Comparison of ENCODE assay signal across 8 cellular contexts in the genomic region with DNA sequence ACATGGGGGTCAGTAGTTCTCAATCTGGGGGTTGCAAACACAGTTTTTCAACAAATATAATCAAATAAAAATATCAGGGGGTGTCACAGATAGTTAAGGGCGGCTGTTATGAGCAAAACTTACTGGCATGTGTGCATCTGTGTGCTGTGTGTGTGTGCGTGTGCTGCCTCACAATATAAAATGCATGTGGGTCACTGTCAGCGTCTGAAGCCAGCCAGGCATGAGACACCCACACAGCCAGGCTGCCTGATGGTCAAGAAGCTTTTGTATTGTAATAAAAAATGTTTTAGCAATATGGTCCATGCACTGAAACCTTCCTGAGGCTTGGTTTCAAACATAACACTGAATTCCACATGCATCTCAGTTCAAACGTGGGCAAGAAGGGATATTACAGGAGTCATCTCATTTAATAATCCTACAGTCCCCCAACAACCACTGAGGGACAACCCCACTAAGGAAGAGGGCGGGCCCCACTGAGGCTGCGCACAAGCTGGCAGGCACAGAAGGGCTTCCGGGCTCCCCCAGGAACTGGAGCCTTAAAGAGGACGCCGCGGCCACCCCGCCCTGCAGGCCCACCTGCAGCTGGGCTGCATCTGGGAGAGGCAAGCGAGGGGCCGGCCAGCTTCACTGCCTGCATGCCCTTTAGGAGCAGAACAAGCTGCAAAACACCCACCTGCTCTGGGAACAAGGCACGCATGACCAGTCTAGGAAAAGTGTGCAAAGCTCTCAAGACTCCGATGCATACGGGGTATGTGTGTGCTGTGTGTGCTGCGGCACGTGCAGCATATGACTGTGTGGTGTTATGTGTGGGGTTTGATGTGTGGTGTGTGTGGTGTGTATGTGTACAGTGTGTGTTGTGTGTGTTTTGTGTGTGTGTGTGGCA. TPM values are rescaled to one million over a fixed set of nuclear protein-coding genes. Genes with fewer than 3 reads are reported as not detected.
A peak's percentile ranks its signal among the peaks of the same experiment; 100 is the strongest.
DNase-seq lines count a peak whose midpoint lies in the region; ATAC-seq, FAIRE-seq and TF ChIP-seq lines count a peak whose summit lies in the region.

No MANE protein-coding gene starts in this region.

- CTCF ChIA-PET in activated B cell treated with CpG ODN at 0.5 μM for 24 hours (lab: Charles Lee) (interaction anchor here (1.2 to 1.5 kb wide), 2 partner anchors 65 to 109 kb away, joined by 3 to 4 read pairs; no protein-coding TSS in a partner anchor), mammary epithelial cell (lab: Charles Lee; ENCODE audit: low non-redundant PET) (no interaction called here), Caco-2 (lab: Charles Lee) (no interaction called here)

- no peaks in the 10 kb centered on the region for H3K4me1 ChIP-seq in endodermal cell (ENCODE audit: control insufficient read depth, insufficient read depth, low read length)
- H3K4me1 ChIP-seq in mammary epithelial cell (ENCODE audit: insufficient read depth, low read length) = no peaks in the 10 kb centered on the region
- no peaks in the 10 kb centered on the region for H3K4me1 ChIP-seq in Caco-2

- TF ChIP-seq POLR2A in H54 (IDR thresholded peaks at IDR 0.05; ENCODE audit: low read depth, low read length) = no peak

- no peak overlapping the region for H2AFZ ChIP-seq in mammary epithelial cell (ENCODE audit: low read depth, low read length)

- H3K9ac ChIP-seq in endodermal cell (ENCODE audit: extremely low read depth, low read length, poor library complexity, severe bottlenecking) (no peak overlapping the region), mammary epithelial cell (ENCODE audit: insufficient read depth, low read length) (no peak overlapping the region)

- no peak for FAIRE-seq in H54 (lab: Jason Lieb, UNC)

- H3K79me2 ChIP-seq in mammary epithelial cell (ENCODE audit: insufficient read depth, low read length) = no peaks in the 10 kb centered on the region

- POLR2A ChIA-PET in activated B cell treated with CpG ODN at 0.5 μM for 24 hours (lab: Charles Lee) (interaction anchor here (0.7 to 2.7 kb wide), 4 partner anchors 12 to 80 kb away, joined by 3 to 15 read pairs (median 4); partner anchors contain the start of gene SEMA4D), Caco-2 (lab: Charles Lee) (no interaction called here)

- peak; percentile 52 for DNase-seq in activated B cell treated with CpG ODN at 0.5 μM for 24 hours
- no peak for DNase-seq in endodermal cell
- peak; percentile 60 for DNase-seq in stimulated activated naive CD4-positive, alpha-beta T cell treated with Interleukin-2 at 50 U/mL for 16 hours (lab: John Stamatoyannopoulos, UW)
- DNase-seq in H54 (ENCODE audit: insufficient read length, low spot score) = no peak
- DNase-seq in mammary epithelial cell = no peak
- no peak for DNase-seq in Caco-2

- no TSS peak for BruUV-seq in mammary epithelial cell (replicated peaks; lab: Mats Ljungman, UMichigan)
- no TSS peak for BruUV-seq in Caco-2 (replicated peaks; lab: Mats Ljungman, UMichigan)

- peak overlapping the region; percentile 79 for H3K27ac Mint-ChIP-seq in activated B cell treated with CpG ODN at 0.5 μM for 24 hours
- no peak overlapping the region for H3K27ac Mint-ChIP-seq in endodermal cell
- H3K27ac Mint-ChIP-seq in Caco-2 (ENCODE audit: unreplicated experiment) = no peak overlapping the region

- peaks cover 24% of the 10 kb centered on the region for H3K36me3 Mint-ChIP-seq in activated B cell treated with CpG ODN at 0.5 μM for 24 hours (ENCODE audit: low read depth)
- peaks cover 15% of the 10 kb centered on the region for H3K36me3 Mint-ChIP-seq in endodermal cell (ENCODE audit: low read depth)
- no peaks in the 10 kb centered on the region for H3K36me3 Mint-ChIP-seq in Caco-2 (ENCODE audit: insufficient read depth, unreplicated experiment)

- in situ Hi-C loops in mammary epithelial cell (cut with MboI; ENCODE audit: low sequenced_read_pairs in 2 of 2) = no loop called here

- peak overlapping the region; percentile 2 for H3K27ac ChIP-seq in endodermal cell (ENCODE audit: low read depth, low read length)
- H3K27ac ChIP-seq in mammary epithelial cell (ENCODE audit: insufficient read depth, low read depth, low read length) = no peak overlapping the region

- WGBS in endodermal cell (ENCODE audit: insufficient coverage in 1 of 2, insufficient read length in 1 of 2), 2 experiments = 90 to 94% methylated on average over 11 to 18 of the region's 18 CpGs
- WGBS in mammary epithelial cell (ENCODE audit: low coverage, missing lambda C conversion rate) = 80% methylated on average over 12 of the region's 18 CpGs

- H3K9me3 ChIP-seq in endodermal cell (ENCODE audit: control insufficient read depth, low read length) (no peaks in the 10 kb centered on the region), mammary epithelial cell (replicated peaks; ENCODE audit: insufficient read depth, low read length) (peaks cover 2% of the 10 kb centered on the region), Caco-2 (no peaks in the 10 kb centered on the region)

- H3K27me3 ChIP-seq in endodermal cell (ENCODE audit: control insufficient read depth, insufficient read depth, low read length, poor library complexity, severe bottlenecking) (no peaks in the 10 kb centered on the region), mammary epithelial cell (ENCODE audit: insufficient read depth, low read length) (no peaks in the 10 kb centered on the region), Caco-2 (replicated peaks; ENCODE audit: control insufficient read depth, insufficient read depth, low read length) (no peaks in the 10 kb centered on the region)

- H3K27me3 Mint-ChIP-seq in activated B cell treated with CpG ODN at 0.5 μM for 24 hours = no peaks in the 10 kb centered on the region
- no peaks in the 10 kb centered on the region for H3K27me3 Mint-ChIP-seq in endodermal cell (ENCODE audit: insufficient read depth)
- no peaks in the 10 kb centered on the region for H3K27me3 Mint-ChIP-seq in Caco-2 (ENCODE audit: insufficient read depth, unreplicated experiment)

- H3K36me3 ChIP-seq in endodermal cell (ENCODE audit: control insufficient read depth, insufficient read depth, low read length) (no peaks in the 10 kb centered on the region), mammary epithelial cell (ENCODE audit: insufficient read depth, low read length) (no peaks in the 10 kb centered on the region), Caco-2 (ENCODE audit: control insufficient read depth, insufficient read depth, low read length) (no peaks in the 10 kb centered on the region; the same call in 1 of the 2 replicates)

- dilution Hi-C loops in mammary epithelial cell (cut with HindIII; ENCODE audit: low sequenced_read_pairs) = no loop called here

- peaks cover 79% of the 10 kb centered on the region for H3K4me1 Mint-ChIP-seq in activated B cell treated with CpG ODN at 0.5 μM for 24 hours
- H3K4me1 Mint-ChIP-seq in endodermal cell = peaks cover 6% of the 10 kb centered on the region
- H3K4me1 Mint-ChIP-seq in Caco-2 (ENCODE audit: low read depth, unreplicated experiment) = peaks cover 6% of the 10 kb centered on the region

- intact Hi-C loops in activated B cell treated with CpG ODN at 0.5 μM for 24 hours (cut with micrococcal nuclease) (loop anchor here (1.0 to 2.0 kb wide), 4 partner anchors 20 to 65 kb away; no protein-coding TSS in a partner anchor), mammary epithelial cell (cut with micrococcal nuclease) (no loop called here), Caco-2 (cut with micrococcal nuclease; ENCODE audit: unreplicated experiment) (no loop called here)

- no peaks in the 10 kb centered on the region for H4K20me1 ChIP-seq in mammary epithelial cell (ENCODE audit: insufficient read depth, low read length)

- H3K4me3 Mint-ChIP-seq in activated B cell treated with CpG ODN at 0.5 μM for 24 hours = peak overlapping the region; percentile 80
- no peak overlapping the region for H3K4me3 Mint-ChIP-seq in endodermal cell
- H3K4me3 Mint-ChIP-seq in Caco-2 (ENCODE audit: unreplicated experiment) = no peak overlapping the region

- H3K4me2 ChIP-seq in mammary epithelial cell (ENCODE audit: insufficient read depth, low read depth, low read length) = no peak overlapping the region

- peak; percentile 43 for ATAC-seq in GM18867 (IDR thresholded peaks at IDR 0.05; ENCODE audit: unreplicated experiment)
- ATAC-seq in HG02938 (IDR thresholded peaks at IDR 0.05; ENCODE audit: unreplicated experiment) = peak; percentile 59
- ATAC-seq in activated B cell treated with CpG ODN at 0.5 μM for 24 hours (ENCODE audit: low read depth) = peak; percentile 82

- no peaks in the 10 kb centered on the region for H3K9me3 Mint-ChIP-seq in activated B cell treated with CpG ODN at 0.5 μM for 24 hours
- H3K9me3 Mint-ChIP-seq in endodermal cell = no peaks in the 10 kb centered on the region
- H3K9me3 Mint-ChIP-seq in Caco-2 (ENCODE audit: unreplicated experiment) = no peaks in the 10 kb centered on the region

- H3K4me3 ChIP-seq in endodermal cell (ENCODE audit: low read length) (no peak overlapping the region), mammary epithelial cell (replicated peaks in 1 of 3; ENCODE audit: insufficient read depth in 1 of 3, low read depth in 2 of 3, low read length in 3 of 3) (no peak overlapping the region), Caco-2 (ENCODE audit: low read depth, low read length) (no peak overlapping the region)

- TF ChIP-seq CTCF in activated B cell treated with CpG ODN at 0.5 μM for 24 hours (IDR thresholded peaks at IDR 0.05) (no peak), endodermal cell (conservative IDR thresholded peaks at IDR 0.05) (no peak), mammary epithelial cell (conservative IDR thresholded peaks at IDR 0.05 in 1 of 2, IDR thresholded peaks at IDR 0.05 in 1 of 2; ENCODE audit: extremely low read depth in 1 of 2, insufficient read depth in 1 of 2, low read depth in 1 of 2, low read length in 2 of 2) (no peak), Caco-2 (IDR thresholded peaks at IDR 0.05; ENCODE audit: insufficient read depth in 1 of 2, low read depth in 1 of 2, low read length in 1 of 2, severe bottlenecking in 1 of 2, unreplicated experiment in 1 of 2) (no peak)

RNA-seq across cellular contexts. Expression of gene SEMA4D, which starts 14.1 kb away (rescaled TPM):
- total RNA-seq in activated B cell treated with CpG ODN at 0.5 μM for 24 hours = 68.0 and 79.7 TPM in 2 replicates
- 10 to 100 TPM; 42.8 to 51.0 TPM for total RNA-seq in endodermal cell
- polyA plus RNA-seq in endodermal cell (2013, experiment 1 of 2) = 19.7 TPM
- 18.5 TPM for polyA plus RNA-seq in endodermal cell (2013, experiment 2 of 2)
- total RNA-seq in mammary epithelial cell = 1 to 10 TPM; 1.7 to 2.3 TPM
- 0.71 TPM for polyA plus RNA-seq in mammary epithelial cell
- 2.5 TPM for polyA minus RNA-seq in mammary epithelial cell
- 16.0 and 17.1 TPM in 2 replicates for total RNA-seq in Caco-2 (2022)

Comparison
In these comparisons a context has a peak if more than half of its experiments do, and no peak if none do; other contexts are left out.
1. DNase-seq: peak in activated B cell treated with CpG ODN at 0.5 μM for 24 hours (single experiment) and stimulated activated naive CD4-positive, alpha-beta T cell treated with Interleukin-2 at 50 U/mL for 16 hours (single experiment); none in endodermal cell (single experiment), H54 (single experiment), mammary epithelial cell (single experiment) and Caco-2 (0 of 2).
2. Peak in every context shown above with its lines, with median percentiles within 50 percentile points of each other: ATAC-seq.